In genomic region chr3:99323940-99324339, GRCh38 we compare ENCODE assay signal across 23 cellular contexts.
"Had no signal": no experiment of that assay in that cellular context is flagged by ENCODE, and none has a peak within 500 bp of the region (broad histone marks: within the 10 kb centered on the region; RNA-seq: fewer than 3 reads in every experiment).

No MANE protein-coding gene starts in this region.

- H3K4me3 Mint-ChIP-seq: stimulated activated effector memory CD8-positive, alpha-beta T cell treated with anti-CD3 and anti-CD28 coated beads, Interleukin-12 subunit alpha, Interleukin-12 subunit beta, amount 100 ng/mL, for 72 hours; stimulated activated memory B cell treated with anti-CD40 and anti-IgM and Interleukin-4, amounts not matched to agents 10 μg/mL and 1 μg/mL and 100 μg/mL, for 72 hours; stimulated activated naive B cell treated with anti-CD40 and anti-IgM and Interleukin-4, amounts not matched to agents 10 μg/mL and 1 μg/mL and 100 μg/mL, for 72 hours; stimulated activated naive CD8-positive, alpha-beta T cell treated with anti-CD3 and anti-CD28 coated beads, Interleukin-15, amount 100 ng/mL, for 72 hours; stimulated activated naive CD8-positive, alpha-beta T cell treated with anti-CD3 and anti-CD28 coated beads, Interleukin-15, Interleukin-2, amounts not matched to agents 100 ng/mL and 50 ng/mL, for 24 hours; type B pancreatic cell had no signal

- H3K9me3 Mint-ChIP-seq: stimulated activated effector memory CD8-positive, alpha-beta T cell treated with anti-CD3 and anti-CD28 coated beads, Interleukin-12 subunit alpha, Interleukin-12 subunit beta, amount 100 ng/mL, for 72 hours; stimulated activated memory B cell treated with anti-CD40 and anti-IgM and Interleukin-4, amounts not matched to agents 10 μg/mL and 1 μg/mL and 100 μg/mL, for 72 hours; type B pancreatic cell had no signal

- ATAC-seq: stimulated activated effector memory CD8-positive, alpha-beta T cell treated with anti-CD3 and anti-CD28 coated beads, Interleukin-12 subunit alpha, Interleukin-12 subunit beta, amount 100 ng/mL, for 72 hours; stimulated activated memory B cell treated with anti-CD40 and anti-IgM and Interleukin-4, amounts not matched to agents 10 μg/mL and 1 μg/mL and 100 μg/mL, for 72 hours; stimulated activated naive B cell treated with anti-CD40 and anti-IgM and Interleukin-4, amounts not matched to agents 10 μg/mL and 1 μg/mL and 100 μg/mL, for 72 hours; stimulated activated naive CD8-positive, alpha-beta T cell treated with anti-CD3 and anti-CD28 coated beads, Interleukin-15, amount 100 ng/mL, for 72 hours; stimulated activated naive CD8-positive, alpha-beta T cell treated with anti-CD3 and anti-CD28 coated beads, Interleukin-15, Interleukin-2, amounts not matched to agents 100 U/mL and 50 U/mL, for 24 hours; upper lobe of right lung had no signal

- H3K4me1 Mint-ChIP-seq: stimulated activated effector memory CD8-positive, alpha-beta T cell treated with anti-CD3 and anti-CD28 coated beads, Interleukin-12 subunit alpha, Interleukin-12 subunit beta, amount 100 ng/mL, for 72 hours; stimulated activated memory B cell treated with anti-CD40 and anti-IgM and Interleukin-4, amounts not matched to agents 10 μg/mL and 1 μg/mL and 100 μg/mL, for 72 hours; stimulated activated naive B cell treated with anti-CD40 and anti-IgM and Interleukin-4, amounts not matched to agents 10 μg/mL and 1 μg/mL and 100 μg/mL, for 72 hours; stimulated activated naive CD8-positive, alpha-beta T cell treated with anti-CD3 and anti-CD28 coated beads, Interleukin-15, amount 100 ng/mL, for 72 hours had no signal

- H3K27ac Mint-ChIP-seq: stimulated activated effector memory CD8-positive, alpha-beta T cell treated with anti-CD3 and anti-CD28 coated beads, Interleukin-12 subunit alpha, Interleukin-12 subunit beta, amount 100 ng/mL, for 72 hours; stimulated activated memory B cell treated with anti-CD40 and anti-IgM and Interleukin-4, amounts not matched to agents 10 μg/mL and 1 μg/mL and 100 μg/mL, for 72 hours; stimulated activated naive B cell treated with anti-CD40 and anti-IgM and Interleukin-4, amounts not matched to agents 10 μg/mL and 1 μg/mL and 100 μg/mL, for 72 hours; stimulated activated naive CD8-positive, alpha-beta T cell treated with anti-CD3 and anti-CD28 coated beads, Interleukin-15, amount 100 ng/mL, for 72 hours; stimulated activated naive CD8-positive, alpha-beta T cell treated with anti-CD3 and anti-CD28 coated beads, Interleukin-15, Interleukin-2, amounts not matched to agents 100 ng/mL and 50 ng/mL, for 24 hours; type B pancreatic cell had no signal

- H3K36me3 Mint-ChIP-seq: stimulated activated effector memory CD8-positive, alpha-beta T cell treated with anti-CD3 and anti-CD28 coated beads, Interleukin-12 subunit alpha, Interleukin-12 subunit beta, amount 100 ng/mL, for 72 hours; stimulated activated memory B cell treated with anti-CD40 and anti-IgM and Interleukin-4, amounts not matched to agents 10 μg/mL and 1 μg/mL and 100 μg/mL, for 72 hours; stimulated activated naive B cell treated with anti-CD40 and anti-IgM and Interleukin-4, amounts not matched to agents 10 μg/mL and 1 μg/mL and 100 μg/mL, for 72 hours; type B pancreatic cell had no signal

- DNase-seq: stimulated activated CD4-positive, alpha-beta T cell treated with anti-CD3 and anti-CD28 coated beads, Interleukin-4, amount 100 ng/mL, for 1 hour; stimulated activated CD4-positive, alpha-beta T cell treated with anti-CD3 and anti-CD28 coated beads, Interleukin-4, amount 100 ng/mL, for 24 hours; stimulated activated CD4-positive, alpha-beta T cell treated with anti-CD3 and anti-CD28 coated beads, Interleukin-4, amount 100 ng/mL, for 4 hours; stimulated activated CD8-positive, alpha-beta memory T cell treated with anti-CD3 and anti-CD28 coated beads, Interleukin-4, amount 100 ng/mL, for 48 hours; stimulated activated naive B cell treated with anti-CD40 and anti-IgM and Interleukin-4, amounts not matched to agents 10 μg/mL and 1 μg/mL and 100 μg/mL, for 72 hours; stimulated activated naive CD4-positive, alpha-beta T cell; stimulated activated naive CD4-positive, alpha-beta T cell treated with Interleukin-2 at 50 U/mL for 16 hours; stimulated activated naive CD8-positive, alpha-beta T cell treated with anti-CD3 and anti-CD28 coated beads, Interleukin-15, amount 100 ng/mL, for 72 hours; stimulated activated naive CD8-positive, alpha-beta T cell treated with anti-CD3 and anti-CD28 coated beads, Interleukin-15, Interleukin-2, amounts not matched to agents 100 U/mL and 50 U/mL, for 24 hours; stomach; substantia nigra; testis; thyroid gland; tibial artery; transverse colon; trophoblast cell; upper lobe of left lung; upper lobe of right lung; uterus had no signal

- H3K27me3 Mint-ChIP-seq: stimulated activated memory B cell treated with anti-CD40 and anti-IgM and Interleukin-4, amounts not matched to agents 10 μg/mL and 1 μg/mL and 100 μg/mL, for 72 hours; stimulated activated naive B cell treated with anti-CD40 and anti-IgM and Interleukin-4, amounts not matched to agents 10 μg/mL and 1 μg/mL and 100 μg/mL, for 72 hours; stimulated activated naive CD8-positive, alpha-beta T cell treated with anti-CD3 and anti-CD28 coated beads, Interleukin-15, amount 100 ng/mL, for 72 hours; stimulated activated naive CD8-positive, alpha-beta T cell treated with anti-CD3 and anti-CD28 coated beads, Interleukin-15, Interleukin-2, amounts not matched to agents 100 ng/mL and 50 ng/mL, for 24 hours had no signal
